8 cellular contexts compared by ENCODE assay signal in the genomic region with DNA sequence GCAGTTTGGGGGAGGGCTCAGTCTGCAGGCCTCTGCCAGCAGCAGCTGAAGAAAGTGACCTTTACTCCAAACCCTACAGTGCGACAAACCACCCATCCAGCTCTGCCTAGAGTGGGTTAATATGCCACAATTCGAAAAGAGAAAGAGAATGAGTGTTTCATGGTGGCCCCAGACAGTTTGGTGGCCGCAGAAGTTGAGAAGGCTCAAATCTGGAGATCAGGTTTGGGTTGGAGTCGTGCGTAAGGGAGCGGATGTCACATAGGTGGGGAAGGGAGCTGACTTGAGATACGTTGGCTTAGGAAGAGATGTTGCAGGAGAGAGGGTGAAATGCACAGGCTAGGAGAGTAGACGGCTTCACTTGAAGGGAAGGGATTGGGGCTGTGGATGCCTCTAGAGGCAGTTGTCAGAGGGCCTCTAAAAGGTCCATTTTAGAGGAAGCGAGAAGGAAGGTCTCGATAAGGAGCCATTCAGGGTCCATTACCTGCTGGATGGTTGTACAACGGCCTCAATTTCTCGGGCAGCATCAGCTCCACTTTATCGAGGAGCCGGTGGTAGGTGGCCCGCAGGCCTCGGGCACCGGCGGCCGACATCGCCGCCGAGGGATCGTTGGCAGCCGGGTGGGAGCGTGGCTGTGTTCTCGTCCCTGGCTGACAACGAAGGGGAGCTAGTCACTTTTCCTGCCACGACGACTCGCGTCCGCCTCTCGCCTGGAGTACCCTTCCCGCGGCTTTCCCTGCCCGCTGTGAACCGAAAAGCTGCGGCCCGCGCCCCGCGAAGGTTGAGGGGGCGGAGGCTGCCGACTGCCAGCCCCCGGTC. TPM values are rescaled to one million over a fixed set of nuclear protein-coding genes. Genes with fewer than 3 reads are reported as not detected.
A peak's percentile ranks its signal among the peaks of the same experiment; 100 is the strongest.
DNase-seq lines count a peak whose midpoint lies in the region; ATAC-seq, FAIRE-seq and TF ChIP-seq lines count a peak whose summit lies in the region.

No MANE protein-coding gene starts in this region.

- H4K5ac ChIP-seq in H1 (ENCODE audit: insufficient read length, low read depth, low read length) = peak overlapping the region; percentile 47

- peak overlapping the region; percentile 82 for H2BK5ac ChIP-seq in H1 (ENCODE audit: low read depth, low read length)

- TF ChIP-seq EP300 in H1 (IDR thresholded peaks at IDR 0.05; ENCODE audit: borderline replicate concordance in 1 of 2, low read depth in 2 of 2, low read length in 2 of 2) (no peak), stomach (IDR thresholded peaks at IDR 0.05) (no peak)

- peak; percentile 7 for FAIRE-seq in H1 (lab: Jason Lieb, UNC)

- H3K18ac ChIP-seq in H1 (ENCODE audit: extremely low read depth, low read length) = 0 out of 2 replicates have a peak overlapping the region, but pooled peaks have one; percentile 24

- peak overlapping the region; percentile 39 for H4K8ac ChIP-seq in H1 (ENCODE audit: extremely low read depth, insufficient read depth, low read length)

- H3K14ac ChIP-seq in H1 (ENCODE audit: insufficient read length) = no peak overlapping the region

- H3K9ac ChIP-seq in H1 (replicated peaks in 1 of 4; ENCODE audit: extremely low read depth in 1 of 4, low read depth in 3 of 4, low read length in 3 of 4) = peak overlapping the region; percentile 65 to 93 (median 90)

- no peak overlapping the region for H2BK15ac ChIP-seq in H1 (ENCODE audit: low read length)

- peak overlapping the region; percentile 5 for H3K4ac ChIP-seq in H1 (replicated peaks; ENCODE audit: insufficient read length, low read depth, low read length)

- H3K79me2 ChIP-seq in H1 (ENCODE audit: control insufficient read depth in 1 of 2, insufficient read depth in 2 of 2, low read length in 2 of 2) = peaks cover 0 to 47% of the 10 kb centered on the region in 2 experiments; a peak in 3 of 4 replicates

- H2BK20ac ChIP-seq in H1 (ENCODE audit: low read length) = no peak overlapping the region

- peak overlapping the region; percentile 70 to 95 for H3K4me2 ChIP-seq in H1 (ENCODE audit: insufficient read depth in 1 of 2, low read depth in 2 of 2, low read length in 2 of 2)

- H2AK5ac ChIP-seq in H1 (ENCODE audit: low read depth, low read length) = no peak overlapping the region; the same call in 1 of the 2 replicates

- H3K36me3 ChIP-seq in H1 (ENCODE audit: control insufficient read depth in 2 of 4, insufficient read depth in 4 of 4, low read length in 3 of 4) (no peaks in the 10 kb centered on the region), stomach (no peaks in the 10 kb centered on the region)

- CTCF ChIA-PET in H1 (lab: Charles Lee; ENCODE audit: partially characterized antibody) = interaction anchor here (0.8 to 1.5 kb wide), 4 partner anchors 10 to 139 kb away, joined by 3 read pairs; no protein-coding TSS in a partner anchor

- TF ChIP-seq CTCF in H1 (IDR thresholded peaks at IDR 0.05; ENCODE audit: control extremely low read depth in 1 of 3, insufficient read depth in 1 of 3, low read depth in 1 of 3, low read length in 3 of 3) = no peak
- TF ChIP-seq CTCF in stomach (IDR thresholded peaks at IDR 0.05) = no peak

- no peaks in the 10 kb centered on the region for H4K20me1 ChIP-seq in H1 (replicated peaks in 1 of 2; ENCODE audit: control insufficient read depth in 1 of 2, insufficient read depth in 2 of 2, low read length in 2 of 2)

- H3K23ac ChIP-seq in H1 (ENCODE audit: insufficient read length) = no peak overlapping the region

- H3K27me3 ChIP-seq in H1 (replicated peaks in 1 of 4; ENCODE audit: control insufficient read depth in 3 of 4, extremely low read depth in 1 of 4, insufficient read depth in 3 of 4, low read length in 3 of 4) (no peaks in the 10 kb centered on the region), stomach (no peaks in the 10 kb centered on the region)

- TF ChIP-seq RAD21 in H1 (IDR thresholded peaks at IDR 0.05 in 1 of 2, conservative IDR thresholded peaks at IDR 0.05 in 1 of 2; ENCODE audit: low read depth in 2 of 2, low read length in 2 of 2) = 0 out of 4 replicates have a peak, but pooled peaks of 1 of the 2 experiments have one; percentile 1

- peak overlapping the region; percentile 47 for H4K91ac ChIP-seq in H1 (replicated peaks; ENCODE audit: insufficient read length, low read length)

- H2AFZ ChIP-seq in H1 (ENCODE audit: low read length) = peak overlapping the region; percentile 52

- TF ChIP-seq POLR2A in GM18526 (IDR thresholded peaks at IDR 0.05; ENCODE audit: extremely low read depth, insufficient read length) (peak; percentile 74), H1 (IDR thresholded peaks at IDR 0.05; ENCODE audit: control extremely low read depth in 1 of 2, low read depth in 2 of 2, low read length in 2 of 2) (no peak), stomach (IDR thresholded peaks at IDR 0.05) (peak in 2 of 4 donors; percentile 28 to 66)

- H3K4me1 ChIP-seq in H1 (replicated peaks in 1 of 4; ENCODE audit: control insufficient read depth in 3 of 4, insufficient read depth in 4 of 4, low read length in 3 of 4) (peaks cover 0 to 4% (median 0%) of the 10 kb centered on the region in 4 experiments; a peak in 2 of 7 replicates), stomach (peaks cover 4 to 69% (median 33%) of the 10 kb centered on the region in 4 donors)

- POLR2A ChIA-PET in H1 (lab: Charles Lee; ENCODE audit: partially characterized antibody) = interaction anchor here (0.6 to 2.9 kb wide), 17 partner anchors 9 to 715 kb away, joined by 3 to 22 read pairs (median 4); partner anchors contain the start of genes ADCY10, MPZL1 and POU2F1

- intact Hi-C loops in stomach (cut with DNase I; ENCODE audit: low total_unique reads) = no loop called here

- no peaks in the 10 kb centered on the region for H3K9me3 ChIP-seq in H1 (ENCODE audit: insufficient read depth in 2 of 2, low read depth in 1 of 2, low read length in 1 of 2)
- no peaks in the 10 kb centered on the region for H3K9me3 ChIP-seq in stomach

- peak; percentile 11 for ATAC-seq in HG02981 (IDR thresholded peaks at IDR 0.05; ENCODE audit: unreplicated experiment)

- WGBS in H1 (ENCODE audit: extremely low coverage in 1 of 2, insufficient coverage in 1 of 2, insufficient read length in 1 of 2, insufficient replicate concordance in 2 of 2, low coverage in 1 of 2, low lambda C conversion rate in 2 of 2, missing lambda C conversion rate in 1 of 2), 2 experiments = 4% methylated on average over 26 of the region's 45 CpGs; no CpG with 5 or more reads in 1 of the 2 experiments
- 0 to 1% (median 0%) methylated on average over 27 to 45 of the region's 45 CpGs for WGBS in stomach, 5 donors

- no peak overlapping the region for H2BK120ac ChIP-seq in H1 (replicated peaks; ENCODE audit: low read depth, low read length)

- H3K27ac ChIP-seq in H1 (ENCODE audit: low read depth, low read length) (peak overlapping the region; percentile 5; the same call in 1 of the 2 replicates), stomach (peak overlapping the region; percentile 93 to 99 (median 98))

- no peak overlapping the region for H3K56ac ChIP-seq in H1 (replicated peaks; ENCODE audit: insufficient read length, low read depth, low read length)

- DNase-seq in AG20443 (ENCODE audit: low spot score) (peak; percentile 35), NCI-H2196 treated with DMSO at 0.1 percent for 48 hours (lab: John Stamatoyannopoulos, UW; ENCODE audit: unreplicated experiment) (peak; percentile 20), H1 (ENCODE audit: low read depth in 1 of 2, low spot score in 2 of 2) (peak in 1 of 2 experiments; percentile 57), middle frontal gyrus (ENCODE audit: extremely low spot score, low spot score) (peak; percentile 27), stomach (no peak)
- DNase-seq in activated CD4-positive, alpha-beta T cell treated with anti-CD3 and anti-CD28 coated beads for 48 hours = peak; percentile 39

- H3K4me3 ChIP-seq in H1 (ENCODE audit: extremely low read depth in 1 of 4, insufficient read depth in 2 of 4, low read depth in 3 of 4, low read length in 4 of 4) = peak overlapping the region; percentile 90 to 95 (median 92)
- H3K4me3 ChIP-seq in stomach = peak overlapping the region; percentile 83 to 97 (median 94)

- H3K23me2 ChIP-seq in H1 (ENCODE audit: low read depth, low read length) = peaks cover 9% of the 10 kb centered on the region

- no peaks in the 10 kb centered on the region; the same call in 1 of the 2 replicates for H3K79me1 ChIP-seq in H1 (ENCODE audit: low read depth, low read length)

- H2BK12ac ChIP-seq in H1 (ENCODE audit: low read depth, low read length) = peak overlapping the region; percentile 71

RNA-seq across cellular contexts. Expression of gene DCAF6, which starts 1.0 kb away (rescaled TPM):
- 16.5 and 17.4 TPM in 2 replicates for total RNA-seq in H1 (2021; fragmentation: NEBNext Ultra II Directional; extraction: Animal tissue kit (Norgen Biotek cat#: 25700))
- polyA plus RNA-seq in H1 (2011; rRNA removed) = 10.0 and 12.3 TPM in 2 replicates
- polyA plus RNA-seq in H1 (2011; cell fraction: cytosol; rRNA removed) = 15.3 TPM
- polyA plus RNA-seq in H1 (2011; cell fraction: nucleus; rRNA removed) = 8.2 TPM
- 8.4 to 13.3 TPM (median 11.4 TPM) in 4 replicates for polyA plus RNA-seq in H1 (2012, experiment 1 of 2)
- 0.98 TPM for polyA plus RNA-seq in H1 (2012, experiment 2 of 2)
- polyA plus RNA-seq in H1 (2013, experiment 1 of 2) = 9.6 TPM
- 10.4 TPM for polyA plus RNA-seq in H1 (2013, experiment 2 of 2)
- 45.0 and 52.8 TPM in 2 replicates for polyA minus RNA-seq in H1 (2011; rRNA and poly(A)+ RNA removed)
- 17.0 TPM for polyA minus RNA-seq in H1 (2011; cell fraction: cytosol; rRNA and poly(A)+ RNA removed)
- polyA minus RNA-seq in H1 (2011; cell fraction: nucleus; rRNA and poly(A)+ RNA removed) = 58.0 TPM
- 100 to 1,000 TPM in 3 of 5 donors, 10 to 100 TPM in 2; 57.8 to 124 (median 112) TPM for total RNA-seq in stomach
- polyA plus RNA-seq in stomach = 10 to 100 TPM; 39.3 to 51.9 (median 51.9) TPM

RNA-seq across cellular contexts. Expression of gene MPC2, which starts 1.4 kb away (rescaled TPM):
- total RNA-seq in H1 (2021; fragmentation: NEBNext Ultra II Directional; extraction: Animal tissue kit (Norgen Biotek cat#: 25700)) = 40.6 and 40.9 TPM in 2 replicates
- 14.9 and 18.6 TPM in 2 replicates for polyA plus RNA-seq in H1 (2011; rRNA removed)
- 18.1 TPM for polyA plus RNA-seq in H1 (2011; cell fraction: cytosol; rRNA removed)
- polyA plus RNA-seq in H1 (2011; cell fraction: nucleus; rRNA removed) = 9.5 TPM
- 18.7 to 28.7 TPM (median 20.8 TPM) in 4 replicates for polyA plus RNA-seq in H1 (2012, experiment 1 of 2)
- 47.3 TPM for polyA plus RNA-seq in H1 (2012, experiment 2 of 2)
- 33.2 TPM for polyA plus RNA-seq in H1 (2013, experiment 1 of 2)
- 36.0 TPM for polyA plus RNA-seq in H1 (2013, experiment 2 of 2)
- 4.4 and 5.5 TPM in 2 replicates for polyA minus RNA-seq in H1 (2011; rRNA and poly(A)+ RNA removed)
- 8.1 TPM for polyA minus RNA-seq in H1 (2011; cell fraction: cytosol; rRNA and poly(A)+ RNA removed)
- 5.5 TPM for polyA minus RNA-seq in H1 (2011; cell fraction: nucleus; rRNA and poly(A)+ RNA removed)
- 10 to 100 TPM; 47.2 to 68.1 (median 54.9) TPM for total RNA-seq in stomach
- 100 to 1,000 TPM; 174 to 271 (median 201) TPM for polyA plus RNA-seq in stomach

RNA-seq across cellular contexts. Expression of gene ADCY10, which starts 21.5 kb away (rescaled TPM):
- total RNA-seq in H1 (2021; fragmentation: NEBNext Ultra II Directional; extraction: Animal tissue kit (Norgen Biotek cat#: 25700)) = not detected in 2 replicates
- polyA plus RNA-seq in H1 (2011; rRNA removed) (0.02 TPM in 1 of 2 replicates, not detected in the other), stomach (under 1 TPM in 1 of 3 donors, not detected in 2; 0.60 TPM)
- not detected for polyA plus RNA-seq in H1 (2011; cell fraction: cytosol; rRNA removed)
- not detected for polyA plus RNA-seq in H1 (2011; cell fraction: nucleus; rRNA removed)
- 0.04 TPM in 1 of 4 replicates, not detected in the others for polyA plus RNA-seq in H1 (2012, experiment 1 of 2)
- polyA plus RNA-seq in H1 (2012, experiment 2 of 2) = not detected
- 0.12 TPM for polyA plus RNA-seq in H1 (2013, experiment 1 of 2)
- polyA plus RNA-seq in H1 (2013, experiment 2 of 2) = 0.11 TPM
- polyA minus RNA-seq in H1 (2011; rRNA and poly(A)+ RNA removed) = 0.37 TPM in 1 of 2 replicates, not detected in the other
- polyA minus RNA-seq in H1 (2011; cell fraction: cytosol; rRNA and poly(A)+ RNA removed) = not detected
- not detected for polyA minus RNA-seq in H1 (2011; cell fraction: nucleus; rRNA and poly(A)+ RNA removed)
- total RNA-seq in stomach = not detected
